ENCODE assay signal across 1 cellular context in genomic region chr20:64219730-64220129, GRCh38.
TF ChIP-seq lines count a peak whose summit lies in the region.

No MANE protein-coding gene starts in this region.

TF ChIP-seq in HepG2, 621 proteins besides CTCF, POLR2A, EP300 and RAD21 (continued from another document):
- TF ChIP-seq ZNF609 (CRISPR knock-in tag; IDR thresholded peaks at IDR 0.05; ENCODE audit: borderline replicate concordance) (peak; percentile 19; the same call in 1 of the 2 replicates), TOPORS (CRISPR knock-in tag; IDR thresholded peaks at IDR 0.05) (no peak), DNMT1 (CRISPR knock-in tag; IDR thresholded peaks at IDR 0.05) (0 out of 2 replicates have a peak, but pooled peaks have one; percentile 50), HNF4A (CRISPR knock-in tag; IDR thresholded peaks at IDR 0.05) (no peak), ZNF597 (CRISPR knock-in tag; IDR thresholded peaks at IDR 0.05) (no peak), ZBTB4 (CRISPR knock-in tag; IDR thresholded peaks at IDR 0.05; ENCODE audit: borderline replicate concordance) (0 out of 2 replicates have a peak, but pooled peaks have one; percentile 46), ZNF879 (CRISPR knock-in tag; IDR thresholded peaks at IDR 0.05) (no peak), HOXD1 (CRISPR knock-in tag; IDR thresholded peaks at IDR 0.05) (no peak), PLSCR1 (CRISPR knock-in tag; IDR thresholded peaks at IDR 0.05; ENCODE audit: borderline replicate concordance) (no peak), SUZ12 (IDR thresholded peaks at IDR 0.05; ENCODE audit: low read depth, low read length) (0 out of 2 replicates have a peak, but pooled peaks have one; percentile 3), ZMAT3 (CRISPR knock-in tag; conservative IDR thresholded peaks at IDR 0.05) (0 out of 2 replicates have a peak, but pooled peaks have one; percentile 46), ZNF136 (CRISPR knock-in tag; IDR thresholded peaks at IDR 0.05; ENCODE audit: low read depth) (no peak), E2F2 (CRISPR knock-in tag; IDR thresholded peaks at IDR 0.05; ENCODE audit: borderline replicate concordance) (0 out of 2 replicates have a peak, but pooled peaks have one; percentile 17), THAP11 (CRISPR knock-in tag; IDR thresholded peaks at IDR 0.05) (no peak), GABPB1 (CRISPR knock-in tag; IDR thresholded peaks at IDR 0.05) (peak; percentile 13; the same call in 1 of the 2 replicates)
